ENCODE assay signal across 1 cellular context in the genomic region with DNA sequence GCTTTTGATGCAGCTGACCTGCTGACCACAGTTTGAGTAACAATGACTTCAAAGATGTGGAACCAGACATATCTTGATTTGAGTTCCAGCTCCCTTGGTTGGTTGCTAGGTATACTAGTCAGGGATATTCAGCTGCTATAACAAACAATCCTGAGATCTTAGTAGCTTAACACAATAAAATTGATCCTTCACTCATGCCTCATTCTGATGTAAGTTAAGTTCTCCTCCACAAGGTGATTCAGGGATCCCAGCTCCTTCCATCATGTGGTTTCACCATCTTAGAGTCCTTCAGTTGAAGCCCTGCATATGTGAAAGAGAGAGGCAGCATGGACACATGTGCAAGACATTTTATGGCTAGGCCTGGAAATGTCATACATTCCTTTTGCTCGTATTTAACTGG.
TF ChIP-seq lines count a peak whose summit lies in the region.

No MANE protein-coding gene starts in this region.

TF ChIP-seq in K562, 482 proteins besides CTCF, POLR2A, EP300 and RAD21 (continued from another document):
- TF ChIP-seq, protein P1, sequence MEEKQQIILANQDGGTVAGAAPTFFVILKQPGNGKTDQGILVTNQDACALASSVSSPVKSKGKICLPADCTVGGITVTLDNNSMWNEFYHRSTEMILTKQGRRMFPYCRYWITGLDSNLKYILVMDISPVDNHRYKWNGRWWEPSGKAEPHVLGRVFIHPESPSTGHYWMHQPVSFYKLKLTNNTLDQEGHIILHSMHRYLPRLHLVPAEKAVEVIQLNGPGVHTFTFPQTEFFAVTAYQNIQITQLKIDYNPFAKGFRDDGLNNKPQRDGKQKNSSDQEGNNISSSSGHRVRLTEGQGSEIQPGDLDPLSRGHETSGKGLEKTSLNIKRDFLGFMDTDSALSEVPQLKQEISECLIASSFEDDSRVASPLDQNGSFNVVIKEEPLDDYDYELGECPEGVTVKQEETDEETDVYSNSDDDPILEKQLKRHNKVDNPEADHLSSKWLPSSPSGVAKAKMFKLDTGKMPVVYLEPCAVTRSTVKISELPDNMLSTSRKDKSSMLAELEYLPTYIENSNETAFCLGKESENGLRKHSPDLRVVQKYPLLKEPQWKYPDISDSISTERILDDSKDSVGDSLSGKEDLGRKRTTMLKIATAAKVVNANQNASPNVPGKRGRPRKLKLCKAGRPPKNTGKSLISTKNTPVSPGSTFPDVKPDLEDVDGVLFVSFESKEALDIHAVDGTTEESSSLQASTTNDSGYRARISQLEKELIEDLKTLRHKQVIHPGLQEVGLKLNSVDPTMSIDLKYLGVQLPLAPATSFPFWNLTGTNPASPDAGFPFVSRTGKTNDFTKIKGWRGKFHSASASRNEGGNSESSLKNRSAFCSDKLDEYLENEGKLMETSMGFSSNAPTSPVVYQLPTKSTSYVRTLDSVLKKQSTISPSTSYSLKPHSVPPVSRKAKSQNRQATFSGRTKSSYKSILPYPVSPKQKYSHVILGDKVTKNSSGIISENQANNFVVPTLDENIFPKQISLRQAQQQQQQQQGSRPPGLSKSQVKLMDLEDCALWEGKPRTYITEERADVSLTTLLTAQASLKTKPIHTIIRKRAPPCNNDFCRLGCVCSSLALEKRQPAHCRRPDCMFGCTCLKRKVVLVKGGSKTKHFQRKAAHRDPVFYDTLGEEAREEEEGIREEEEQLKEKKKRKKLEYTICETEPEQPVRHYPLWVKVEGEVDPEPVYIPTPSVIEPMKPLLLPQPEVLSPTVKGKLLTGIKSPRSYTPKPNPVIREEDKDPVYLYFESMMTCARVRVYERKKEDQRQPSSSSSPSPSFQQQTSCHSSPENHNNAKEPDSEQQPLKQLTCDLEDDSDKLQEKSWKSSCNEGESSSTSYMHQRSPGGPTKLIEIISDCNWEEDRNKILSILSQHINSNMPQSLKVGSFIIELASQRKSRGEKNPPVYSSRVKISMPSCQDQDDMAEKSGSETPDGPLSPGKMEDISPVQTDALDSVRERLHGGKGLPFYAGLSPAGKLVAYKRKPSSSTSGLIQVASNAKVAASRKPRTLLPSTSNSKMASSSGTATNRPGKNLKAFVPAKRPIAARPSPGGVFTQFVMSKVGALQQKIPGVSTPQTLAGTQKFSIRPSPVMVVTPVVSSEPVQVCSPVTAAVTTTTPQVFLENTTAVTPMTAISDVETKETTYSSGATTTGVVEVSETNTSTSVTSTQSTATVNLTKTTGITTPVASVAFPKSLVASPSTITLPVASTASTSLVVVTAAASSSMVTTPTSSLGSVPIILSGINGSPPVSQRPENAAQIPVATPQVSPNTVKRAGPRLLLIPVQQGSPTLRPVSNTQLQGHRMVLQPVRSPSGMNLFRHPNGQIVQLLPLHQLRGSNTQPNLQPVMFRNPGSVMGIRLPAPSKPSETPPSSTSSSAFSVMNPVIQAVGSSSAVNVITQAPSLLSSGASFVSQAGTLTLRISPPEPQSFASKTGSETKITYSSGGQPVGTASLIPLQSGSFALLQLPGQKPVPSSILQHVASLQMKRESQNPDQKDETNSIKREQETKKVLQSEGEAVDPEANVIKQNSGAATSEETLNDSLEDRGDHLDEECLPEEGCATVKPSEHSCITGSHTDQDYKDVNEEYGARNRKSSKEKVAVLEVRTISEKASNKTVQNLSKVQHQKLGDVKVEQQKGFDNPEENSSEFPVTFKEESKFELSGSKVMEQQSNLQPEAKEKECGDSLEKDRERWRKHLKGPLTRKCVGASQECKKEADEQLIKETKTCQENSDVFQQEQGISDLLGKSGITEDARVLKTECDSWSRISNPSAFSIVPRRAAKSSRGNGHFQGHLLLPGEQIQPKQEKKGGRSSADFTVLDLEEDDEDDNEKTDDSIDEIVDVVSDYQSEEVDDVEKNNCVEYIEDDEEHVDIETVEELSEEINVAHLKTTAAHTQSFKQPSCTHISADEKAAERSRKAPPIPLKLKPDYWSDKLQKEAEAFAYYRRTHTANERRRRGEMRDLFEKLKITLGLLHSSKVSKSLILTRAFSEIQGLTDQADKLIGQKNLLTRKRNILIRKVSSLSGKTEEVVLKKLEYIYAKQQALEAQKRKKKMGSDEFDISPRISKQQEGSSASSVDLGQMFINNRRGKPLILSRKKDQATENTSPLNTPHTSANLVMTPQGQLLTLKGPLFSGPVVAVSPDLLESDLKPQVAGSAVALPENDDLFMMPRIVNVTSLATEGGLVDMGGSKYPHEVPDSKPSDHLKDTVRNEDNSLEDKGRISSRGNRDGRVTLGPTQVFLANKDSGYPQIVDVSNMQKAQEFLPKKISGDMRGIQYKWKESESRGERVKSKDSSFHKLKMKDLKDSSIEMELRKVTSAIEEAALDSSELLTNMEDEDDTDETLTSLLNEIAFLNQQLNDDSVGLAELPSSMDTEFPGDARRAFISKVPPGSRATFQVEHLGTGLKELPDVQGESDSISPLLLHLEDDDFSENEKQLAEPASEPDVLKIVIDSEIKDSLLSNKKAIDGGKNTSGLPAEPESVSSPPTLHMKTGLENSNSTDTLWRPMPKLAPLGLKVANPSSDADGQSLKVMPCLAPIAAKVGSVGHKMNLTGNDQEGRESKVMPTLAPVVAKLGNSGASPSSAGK (IDR thresholded peaks at IDR 0.05), result 0 out of 2 replicates have a peak, but pooled peaks have one; percentile 28
- TF ChIP-seq PYGO2 (tag; IDR thresholded peaks at IDR 0.05) (no peak), ZNF766 (CRISPR knock-in tag; conservative IDR thresholded peaks at IDR 0.05) (no peak), ZNF586 (CRISPR knock-in tag; conservative IDR thresholded peaks at IDR 0.05) (no peak), L3MBTL2 (IDR thresholded peaks at IDR 0.05) (peak; percentile 35; the same call in 1 of the 2 replicates)
- TF ChIP-seq, protein P2, sequence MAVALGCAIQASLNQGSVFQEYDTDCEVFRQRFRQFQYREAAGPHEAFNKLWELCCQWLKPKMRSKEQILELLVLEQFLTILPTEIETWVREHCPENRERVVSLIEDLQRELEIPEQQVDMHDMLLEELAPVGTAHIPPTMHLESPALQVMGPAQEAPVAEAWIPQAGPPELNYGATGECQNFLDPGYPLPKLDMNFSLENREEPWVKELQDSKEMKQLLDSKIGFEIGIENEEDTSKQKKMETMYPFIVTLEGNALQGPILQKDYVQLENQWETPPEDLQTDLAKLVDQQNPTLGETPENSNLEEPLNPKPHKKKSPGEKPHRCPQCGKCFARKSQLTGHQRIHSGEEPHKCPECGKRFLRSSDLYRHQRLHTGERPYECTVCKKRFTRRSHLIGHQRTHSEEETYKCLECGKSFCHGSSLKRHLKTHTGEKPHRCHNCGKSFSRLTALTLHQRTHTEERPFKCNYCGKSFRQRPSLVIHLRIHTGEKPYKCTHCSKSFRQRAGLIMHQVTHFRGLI (CRISPR knock-in tag; IDR thresholded peaks at IDR 0.05), result no peak
- TF ChIP-seq, protein P3, sequence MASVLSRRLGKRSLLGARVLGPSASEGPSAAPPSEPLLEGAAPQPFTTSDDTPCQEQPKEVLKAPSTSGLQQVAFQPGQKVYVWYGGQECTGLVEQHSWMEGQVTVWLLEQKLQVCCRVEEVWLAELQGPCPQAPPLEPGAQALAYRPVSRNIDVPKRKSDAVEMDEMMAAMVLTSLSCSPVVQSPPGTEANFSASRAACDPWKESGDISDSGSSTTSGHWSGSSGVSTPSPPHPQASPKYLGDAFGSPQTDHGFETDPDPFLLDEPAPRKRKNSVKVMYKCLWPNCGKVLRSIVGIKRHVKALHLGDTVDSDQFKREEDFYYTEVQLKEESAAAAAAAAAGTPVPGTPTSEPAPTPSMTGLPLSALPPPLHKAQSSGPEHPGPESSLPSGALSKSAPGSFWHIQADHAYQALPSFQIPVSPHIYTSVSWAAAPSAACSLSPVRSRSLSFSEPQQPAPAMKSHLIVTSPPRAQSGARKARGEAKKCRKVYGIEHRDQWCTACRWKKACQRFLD (CRISPR knock-in tag; IDR thresholded peaks at IDR 0.05), result no peak
- TF ChIP-seq, protein P4, sequence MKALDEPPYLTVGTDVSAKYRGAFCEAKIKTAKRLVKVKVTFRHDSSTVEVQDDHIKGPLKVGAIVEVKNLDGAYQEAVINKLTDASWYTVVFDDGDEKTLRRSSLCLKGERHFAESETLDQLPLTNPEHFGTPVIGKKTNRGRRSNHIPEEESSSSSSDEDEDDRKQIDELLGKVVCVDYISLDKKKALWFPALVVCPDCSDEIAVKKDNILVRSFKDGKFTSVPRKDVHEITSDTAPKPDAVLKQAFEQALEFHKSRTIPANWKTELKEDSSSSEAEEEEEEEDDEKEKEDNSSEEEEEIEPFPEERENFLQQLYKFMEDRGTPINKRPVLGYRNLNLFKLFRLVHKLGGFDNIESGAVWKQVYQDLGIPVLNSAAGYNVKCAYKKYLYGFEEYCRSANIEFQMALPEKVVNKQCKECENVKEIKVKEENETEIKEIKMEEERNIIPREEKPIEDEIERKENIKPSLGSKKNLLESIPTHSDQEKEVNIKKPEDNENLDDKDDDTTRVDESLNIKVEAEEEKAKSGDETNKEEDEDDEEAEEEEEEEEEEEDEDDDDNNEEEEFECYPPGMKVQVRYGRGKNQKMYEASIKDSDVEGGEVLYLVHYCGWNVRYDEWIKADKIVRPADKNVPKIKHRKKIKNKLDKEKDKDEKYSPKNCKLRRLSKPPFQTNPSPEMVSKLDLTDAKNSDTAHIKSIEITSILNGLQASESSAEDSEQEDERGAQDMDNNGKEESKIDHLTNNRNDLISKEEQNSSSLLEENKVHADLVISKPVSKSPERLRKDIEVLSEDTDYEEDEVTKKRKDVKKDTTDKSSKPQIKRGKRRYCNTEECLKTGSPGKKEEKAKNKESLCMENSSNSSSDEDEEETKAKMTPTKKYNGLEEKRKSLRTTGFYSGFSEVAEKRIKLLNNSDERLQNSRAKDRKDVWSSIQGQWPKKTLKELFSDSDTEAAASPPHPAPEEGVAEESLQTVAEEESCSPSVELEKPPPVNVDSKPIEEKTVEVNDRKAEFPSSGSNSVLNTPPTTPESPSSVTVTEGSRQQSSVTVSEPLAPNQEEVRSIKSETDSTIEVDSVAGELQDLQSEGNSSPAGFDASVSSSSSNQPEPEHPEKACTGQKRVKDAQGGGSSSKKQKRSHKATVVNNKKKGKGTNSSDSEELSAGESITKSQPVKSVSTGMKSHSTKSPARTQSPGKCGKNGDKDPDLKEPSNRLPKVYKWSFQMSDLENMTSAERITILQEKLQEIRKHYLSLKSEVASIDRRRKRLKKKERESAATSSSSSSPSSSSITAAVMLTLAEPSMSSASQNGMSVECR (CRISPR knock-in tag; IDR thresholded peaks at IDR 0.05), result no peak
- TF ChIP-seq, protein P5, sequence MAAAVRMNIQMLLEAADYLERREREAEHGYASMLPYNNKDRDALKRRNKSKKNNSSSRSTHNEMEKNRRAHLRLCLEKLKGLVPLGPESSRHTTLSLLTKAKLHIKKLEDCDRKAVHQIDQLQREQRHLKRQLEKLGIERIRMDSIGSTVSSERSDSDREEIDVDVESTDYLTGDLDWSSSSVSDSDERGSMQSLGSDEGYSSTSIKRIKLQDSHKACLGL (CRISPR knock-in tag; IDR thresholded peaks at IDR 0.05; ENCODE audit: borderline replicate concordance, poor library complexity, severe bottlenecking), result no peak
